Comparison of ENCODE assay signal across 35 cellular contexts in the genomic region with DNA sequence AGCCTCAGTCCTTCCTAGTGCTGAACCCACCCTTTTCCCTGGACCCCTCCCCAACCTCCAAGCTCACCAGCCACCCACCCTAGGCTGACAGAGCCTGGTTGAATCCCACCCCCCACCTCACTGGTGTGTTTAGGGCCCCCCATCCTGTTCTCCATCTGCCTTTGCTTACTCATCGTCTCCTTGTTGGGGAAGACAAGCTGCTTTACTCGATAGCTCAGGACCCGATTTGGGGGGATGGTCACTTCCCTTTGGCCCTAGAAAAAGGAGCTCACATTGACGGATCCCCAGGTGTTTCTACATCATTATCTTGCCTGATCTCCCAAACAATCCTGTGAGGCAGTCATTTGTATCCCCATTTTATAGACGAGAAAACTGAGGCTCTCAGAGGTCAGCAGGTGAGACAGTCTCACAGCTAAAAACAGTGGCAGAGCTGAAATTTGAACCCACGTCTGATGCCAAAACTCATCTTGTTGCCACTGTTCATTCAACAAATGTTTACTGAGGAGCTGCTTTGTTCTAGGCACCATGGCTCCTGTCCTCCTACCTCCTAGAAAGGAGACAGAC. TPM values are rescaled to one million over a fixed set of nuclear protein-coding genes. Genes with fewer than 3 reads are reported as not detected.
"Had no signal": no experiment of that assay in that cellular context is flagged by ENCODE, and none has a peak within 500 bp of the region (broad histone marks: within the 10 kb centered on the region; RNA-seq: fewer than 3 reads in every experiment).

No MANE protein-coding gene starts in this region.

- H3K4me1 Mint-ChIP-seq: nephron, neural progenitor cell had no signal

- H3K27me3 Mint-ChIP-seq: progenitor cell of endocrine pancreas; stimulated activated memory B cell treated with anti-CD40 and anti-IgM and Interleukin-4, amounts not matched to agents 10 μg/mL and 1 μg/mL and 100 μg/mL, for 72 hours; stimulated activated naive CD8-positive, alpha-beta T cell treated with anti-CD3 and anti-CD28 coated beads, Interleukin-15, amount 100 ng/mL, for 72 hours; type B pancreatic cell had no signal

- H3K9me3 ChIP-seq: ovary, psoas muscle, spleen, suprapubic skin, testis, tibial artery, transverse colon, upper lobe of right lung, uterus had no signal

- H3K36me3 ChIP-seq: neural progenitor cell, ovary, upper lobe of right lung, uterus had no signal

- H3K27me3 ChIP-seq: neural progenitor cell, ovary, spleen, suprapubic skin, testis, tibial artery, transverse colon, upper lobe of right lung, uterus had no signal

- H3K9me3 Mint-ChIP-seq: natural killer cell; nephron; neural progenitor cell; stimulated activated memory B cell treated with anti-CD40 and anti-IgM and Interleukin-4, amounts not matched to agents 10 μg/mL and 1 μg/mL and 100 μg/mL, for 72 hours; stimulated activated naive CD8-positive, alpha-beta T cell treated with anti-CD3 and anti-CD28 coated beads, Interleukin-15, amount 100 ng/mL, for 72 hours; type B pancreatic cell had no signal

- ATAC-seq: natural killer cell; psoas muscle; right cardiac atrium; sciatic nerve; stimulated activated memory B cell treated with anti-CD40 and anti-IgM and Interleukin-4, amounts not matched to agents 10 μg/mL and 1 μg/mL and 100 μg/mL, for 72 hours; stimulated activated naive CD8-positive, alpha-beta T cell treated with anti-CD3 and anti-CD28 coated beads, Interleukin-15, amount 100 ng/mL, for 72 hours; stimulated activated naive CD8-positive, alpha-beta T cell treated with anti-CD3 and anti-CD28 coated beads, Interleukin-15, Interleukin-2, amounts not matched to agents 100 U/mL and 50 U/mL, for 24 hours; upper lobe of right lung had no signal

- H3K4me1 ChIP-seq: neural progenitor cell, parathyroid adenoma, psoas muscle, suprapubic skin, testis, tibial artery, transverse colon, upper lobe of right lung, uterus had no signal

- H3K79me2 ChIP-seq: parathyroid adenoma had no signal

- H3K4me2 ChIP-seq: neural progenitor cell, smooth muscle cell had no signal

- H3K9ac ChIP-seq: neural progenitor cell, parathyroid adenoma had no signal

- H3K27ac ChIP-seq: neural progenitor cell, ovary, parathyroid adenoma, psoas muscle, skin epidermis, spleen, suprapubic skin, testis, tibial artery, transverse colon, upper lobe of right lung, uterus had no signal

- H3K4me3 Mint-ChIP-seq: natural killer cell; nephron; neural progenitor cell; stimulated activated memory B cell treated with anti-CD40 and anti-IgM and Interleukin-4, amounts not matched to agents 10 μg/mL and 1 μg/mL and 100 μg/mL, for 72 hours; stimulated activated naive CD8-positive, alpha-beta T cell treated with anti-CD3 and anti-CD28 coated beads, Interleukin-15, amount 100 ng/mL, for 72 hours; type B pancreatic cell had no signal

- H2AFZ ChIP-seq: neural progenitor cell, parathyroid adenoma had no signal

- H3K27ac Mint-ChIP-seq: natural killer cell; nephron; neural progenitor cell; progenitor cell of endocrine pancreas; stimulated activated memory B cell treated with anti-CD40 and anti-IgM and Interleukin-4, amounts not matched to agents 10 μg/mL and 1 μg/mL and 100 μg/mL, for 72 hours; type B pancreatic cell had no signal

- DNase-seq: natural killer cell; occipital lobe; ovary; posterior cingulate gyrus; psoas muscle; right cardiac atrium; spleen; stimulated activated CD4-positive, alpha-beta T cell treated with anti-CD3 and anti-CD28 coated beads, Interleukin-12 subunit alpha, Interleukin-12 subunit beta, amount 100 ng/mL, for 4 hours; stimulated activated CD4-positive, alpha-beta T cell treated with anti-CD3 and anti-CD28 coated beads, Interleukin-1b, Interleukin-23, amount 100 ng/mL, for 48 hours; stimulated activated CD4-positive, alpha-beta T cell treated with anti-CD3 and anti-CD28 coated beads, Interleukin-4, amount 100 ng/mL, for 1 hour; stimulated activated CD4-positive, alpha-beta T cell treated with anti-CD3 and anti-CD28 coated beads, Interleukin-4, amount 100 ng/mL, for 4 hours; stimulated activated CD8-positive, alpha-beta memory T cell treated with anti-CD3 and anti-CD28 coated beads, Interleukin-4, amount 100 ng/mL, for 48 hours; stimulated activated naive CD4-positive, alpha-beta T cell; stimulated activated naive CD8-positive, alpha-beta T cell treated with anti-CD3 and anti-CD28 coated beads, Interleukin-15, amount 100 ng/mL, for 72 hours; stimulated activated naive CD8-positive, alpha-beta T cell treated with anti-CD3 and anti-CD28 coated beads, Interleukin-15, Interleukin-2, amounts not matched to agents 100 U/mL and 50 U/mL, for 24 hours; substantia nigra; testis; transverse colon; uterus had no signal

- H3K4me3 ChIP-seq: neural progenitor cell, ovary, psoas muscle, skin epidermis, smooth muscle cell, spleen, suprapubic skin, testis, tibial artery, transverse colon, upper lobe of right lung, uterus had no signal

RNA-seq across cellular contexts. Expression of a gene that starts 18.7 kb away (rescaled TPM):
- total RNA-seq: natural killer cell, occipital lobe, osteoblast, progenitor cell of endocrine pancreas, psoas muscle, renal cortical epithelial cell, right cardiac atrium, sciatic nerve, smooth muscle cell, spleen, transverse colon, upper lobe of right lung, urinary bladder had no signal
- polyA plus RNA-seq: neural cell, right cardiac atrium, smooth muscle cell, urinary bladder had no signal

RNA-seq across cellular contexts. Expression of a gene that starts 40.9 kb away (rescaled TPM):
- total RNA-seq: natural killer cell, occipital lobe, osteoblast, ovary, progenitor cell of endocrine pancreas, psoas muscle, renal cortical epithelial cell, right cardiac atrium, sciatic nerve, smooth muscle cell, suprapubic skin, upper lobe of right lung, urinary bladder, uterus had no signal
- polyA plus RNA-seq: neural cell, ovary, psoas muscle, right cardiac atrium, smooth muscle cell had no signal

RNA-seq across cellular contexts. Expression of a gene that starts 44.8 kb away (rescaled TPM):
- total RNA-seq: osteoblast, progenitor cell of endocrine pancreas had no signal
- polyA plus RNA-seq: neural cell, smooth muscle cell had no signal
